28 cellular contexts compared by ENCODE assay signal in genomic region chr5:6261668-6262067, GRCh38.
DNase-seq lines count a peak whose midpoint lies in the region; ATAC-seq and TF ChIP-seq lines count a peak whose summit lies in the region.
"Had no signal": no experiment of that assay in that cellular context is flagged by ENCODE, and none has a peak within 500 bp of the region (broad histone marks: within the 10 kb centered on the region; RNA-seq: fewer than 3 reads in every experiment).

No MANE protein-coding gene starts in this region.

- H3K36me3 Mint-ChIP-seq in activated CD8-positive, alpha-beta T cell treated with anti-CD3 and anti-CD28 coated beads for 36 hours (ENCODE audit: low read depth), result no peaks in the 10 kb centered on the region
- no peaks in the 10 kb centered on the region for H3K36me3 Mint-ChIP-seq in activated CD8-positive, alpha-beta T cell treated with anti-CD3 and anti-CD28 coated beads, Interleukin-2, amount 10 ng/mL, durations not matched to agents 7 days and 5 days (ENCODE audit: low read depth)
- H3K36me3 Mint-ChIP-seq: activated naive CD4-positive, alpha-beta T cell treated with anti-CD3 and anti-CD28 coated beads, Interleukin-2, amount 50 U/mL, for 24 hours; immature natural killer cell; T-cell had no signal

- H3K9me2 ChIP-seq in MM.1S (replicated peaks; ENCODE audit: insufficient read depth, low read length), result no peaks in the 10 kb centered on the region

- DNase-seq in activated CD8-positive, alpha-beta T cell treated with anti-CD3 and anti-CD28 coated beads for 36 hours, result peak; percentile 40
- DNase-seq in activated CD8-positive, alpha-beta T cell treated with anti-CD3 and anti-CD28 coated beads, Interleukin-2, amount 10 ng/mL, durations not matched to agents 7 days and 5 days, result no peak
- DNase-seq in epithelial cell of prostate (ENCODE audit: low read depth, low spot score) (peak; percentile 29), MM.1S (no peak)
- DNase-seq: Calu3; DMS79 treated with DMSO at 0.1 percent for 48 hours; effector CD8-positive, alpha-beta T cell; GF-D8; immature natural killer cell; mesenchymal stem cell; MV-4-11; NCI-H1436 treated with DMSO at 0.1 percent for 48 hours; NCI-H748 treated with DMSO at 0.1 percent for 48 hours; ovary; stimulated activated CD8-positive, alpha-beta memory T cell treated with anti-CD3 and anti-CD28 coated beads, Interleukin-4, amount 100 ng/mL, for 48 hours; T-cell had no signal

- H3K4me2 ChIP-seq in MM.1S (ENCODE audit: low read depth, low read length), result no peak overlapping the region
- H3K4me2 ChIP-seq: A549 had no signal

- H3K27me3 Mint-ChIP-seq in activated CD8-positive, alpha-beta T cell treated with anti-CD3 and anti-CD28 coated beads for 36 hours, result peaks cover 5% of the 10 kb centered on the region
- no peaks in the 10 kb centered on the region for H3K27me3 Mint-ChIP-seq in activated CD8-positive, alpha-beta T cell treated with anti-CD3 and anti-CD28 coated beads, Interleukin-2, amount 10 ng/mL, durations not matched to agents 7 days and 5 days (ENCODE audit: low read depth)
- H3K27me3 Mint-ChIP-seq: activated naive CD4-positive, alpha-beta T cell treated with anti-CD3 and anti-CD28 coated beads, Interleukin-2, amount 50 U/mL, for 24 hours had no signal

- no peaks in the 10 kb centered on the region for H4K20me1 ChIP-seq in MM.1S (ENCODE audit: insufficient read depth, low read length)

- H3K79me2 ChIP-seq in MM.1S (ENCODE audit: low read length), result no peaks in the 10 kb centered on the region

- no peak overlapping the region for H3K4me3 Mint-ChIP-seq in activated CD8-positive, alpha-beta T cell treated with anti-CD3 and anti-CD28 coated beads for 36 hours
- no peak overlapping the region for H3K4me3 Mint-ChIP-seq in activated CD8-positive, alpha-beta T cell treated with anti-CD3 and anti-CD28 coated beads, Interleukin-2, amount 10 ng/mL, durations not matched to agents 7 days and 5 days
- H3K4me3 Mint-ChIP-seq: activated naive CD4-positive, alpha-beta T cell treated with anti-CD3 and anti-CD28 coated beads, Interleukin-2, amount 50 U/mL, for 24 hours; immature natural killer cell; neural crest cell; T-cell had no signal

- no peaks in the 10 kb centered on the region for H3F3A ChIP-seq in MM.1S (ENCODE audit: insufficient read depth, low read length)

- H3K4me1 Mint-ChIP-seq in activated CD8-positive, alpha-beta T cell treated with anti-CD3 and anti-CD28 coated beads for 36 hours (ENCODE audit: low read depth), result peaks cover 10% of the 10 kb centered on the region
- no peaks in the 10 kb centered on the region for H3K4me1 Mint-ChIP-seq in activated CD8-positive, alpha-beta T cell treated with anti-CD3 and anti-CD28 coated beads, Interleukin-2, amount 10 ng/mL, durations not matched to agents 7 days and 5 days (ENCODE audit: low read depth)
- H3K4me1 Mint-ChIP-seq: activated naive CD4-positive, alpha-beta T cell treated with anti-CD3 and anti-CD28 coated beads, Interleukin-2, amount 50 U/mL, for 24 hours; immature natural killer cell; neural crest cell; T-cell had no signal

- no peak overlapping the region for H3K9ac ChIP-seq in skeletal muscle tissue (ENCODE audit: low read depth in 1 of 3, low read length in 3 of 3)
- no peak overlapping the region for H3K9ac ChIP-seq in MM.1S (ENCODE audit: low read length)

- POLR2A ChIA-PET in activated CD8-positive, alpha-beta T cell treated with anti-CD3 and anti-CD28 coated beads for 36 hours (lab: Charles Lee), result interaction anchor here (1.3 kb wide), 1 partner anchor 14 kb away, joined by 3 read pairs; no protein-coding TSS in a partner anchor
- POLR2A ChIA-PET in activated CD8-positive, alpha-beta T cell treated with anti-CD3 and anti-CD28 coated beads, Interleukin-2, amount 10 ng/mL, durations not matched to agents 7 days and 5 days (lab: Charles Lee), result no interaction called here

- peak overlapping the region; percentile 5; the same call in 1 of the 2 replicates for H3K27ac ChIP-seq in VCaP
- H3K27ac ChIP-seq in epithelial cell of prostate, result peak overlapping the region; percentile 81
- peak overlapping the region; percentile 5 for H3K27ac ChIP-seq in skeletal muscle tissue (ENCODE audit: low read depth, low read length)
- no peak overlapping the region for H3K27ac ChIP-seq in MM.1S (ENCODE audit: low read length)
- H3K27ac ChIP-seq: ascending aorta, coronary artery, ovary, SJSA1, tibial nerve had no signal

- H3K4me1 ChIP-seq in skeletal muscle tissue (ENCODE audit: control insufficient read depth in 3 of 3, insufficient read depth in 3 of 3, low read length in 3 of 3) (no peaks in the 10 kb centered on the region), MM.1S (ENCODE audit: low read length) (peaks cover 9% of the 10 kb centered on the region)
- H3K4me1 ChIP-seq: SJSA1, tibial nerve had no signal

- no peaks in the 10 kb centered on the region for H3K36me3 ChIP-seq in skeletal muscle tissue (ENCODE audit: control insufficient read depth in 3 of 3, insufficient read depth in 3 of 3, low read length in 3 of 3)
- H3K36me3 ChIP-seq in MM.1S (replicated peaks; ENCODE audit: insufficient read depth, low read length), result no peaks in the 10 kb centered on the region
- H3K36me3 ChIP-seq: ascending aorta, ovary, SJSA1, tibial nerve had no signal

- TF ChIP-seq CTCF in activated CD8-positive, alpha-beta T cell treated with anti-CD3 and anti-CD28 coated beads for 36 hours (IDR thresholded peaks at IDR 0.05), result no peak
- TF ChIP-seq CTCF in VCaP (conservative IDR thresholded peaks at IDR 0.05), result no peak
- TF ChIP-seq CTCF in MM.1S (IDR thresholded peaks at IDR 0.05; ENCODE audit: low read length), result no peak

- H3K27me3 ChIP-seq in skeletal muscle tissue (ENCODE audit: control insufficient read depth in 3 of 3, insufficient read depth in 3 of 3, low read length in 3 of 3) (no peaks in the 10 kb centered on the region), MM.1S (replicated peaks; ENCODE audit: insufficient read depth, low read length) (no peaks in the 10 kb centered on the region)
- H3K27me3 ChIP-seq: ascending aorta, ovary, tibial nerve had no signal

- no peaks in the 10 kb centered on the region for H3K9me3 Mint-ChIP-seq in activated CD8-positive, alpha-beta T cell treated with anti-CD3 and anti-CD28 coated beads for 36 hours
- H3K9me3 Mint-ChIP-seq in activated CD8-positive, alpha-beta T cell treated with anti-CD3 and anti-CD28 coated beads, Interleukin-2, amount 10 ng/mL, durations not matched to agents 7 days and 5 days (ENCODE audit: insufficient read depth), result no peaks in the 10 kb centered on the region
- H3K9me3 Mint-ChIP-seq: activated naive CD4-positive, alpha-beta T cell treated with anti-CD3 and anti-CD28 coated beads, Interleukin-2, amount 50 U/mL, for 24 hours; neural crest cell; T-cell had no signal

- ATAC-seq in activated CD8-positive, alpha-beta T cell treated with anti-CD3 and anti-CD28 coated beads for 36 hours, result peak; percentile 77
- ATAC-seq in activated CD8-positive, alpha-beta T cell treated with anti-CD3 and anti-CD28 coated beads, Interleukin-2, amount 10 ng/mL, durations not matched to agents 7 days and 5 days, result no peak
- ATAC-seq in GM18517 (IDR thresholded peaks at IDR 0.05; ENCODE audit: unreplicated experiment) (no peak), GM18867 (IDR thresholded peaks at IDR 0.05; ENCODE audit: unreplicated experiment) (no peak)
- ATAC-seq: A549, HCT116, T-cell had no signal

- intact Hi-C loops in activated CD8-positive, alpha-beta T cell treated with anti-CD3 and anti-CD28 coated beads for 36 hours (cut with micrococcal nuclease), result no loop called here

- no peak overlapping the region for H2AFZ ChIP-seq in MM.1S (ENCODE audit: low read length)

- H3K4me3 ChIP-seq in skeletal muscle tissue (ENCODE audit: low read length in 3 of 3) (no peak overlapping the region), MM.1S (ENCODE audit: low read length) (no peak overlapping the region)
- H3K4me3 ChIP-seq: A549, ascending aorta, coronary artery, ovary, SJSA1, tibial nerve had no signal

- H3K9me3 ChIP-seq in skeletal muscle tissue (ENCODE audit: control insufficient read depth in 3 of 3, low read length in 3 of 3) (no peaks in the 10 kb centered on the region), MM.1S (replicated peaks; ENCODE audit: insufficient read depth, low read length) (no peaks in the 10 kb centered on the region)
- H3K9me3 ChIP-seq: ascending aorta, ovary had no signal

- H3K27ac Mint-ChIP-seq in activated CD8-positive, alpha-beta T cell treated with anti-CD3 and anti-CD28 coated beads for 36 hours, result peak overlapping the region; percentile 69
- H3K27ac Mint-ChIP-seq in activated CD8-positive, alpha-beta T cell treated with anti-CD3 and anti-CD28 coated beads, Interleukin-2, amount 10 ng/mL, durations not matched to agents 7 days and 5 days, result no peak overlapping the region
- H3K27ac Mint-ChIP-seq: activated naive CD4-positive, alpha-beta T cell treated with anti-CD3 and anti-CD28 coated beads, Interleukin-2, amount 50 U/mL, for 24 hours; immature natural killer cell; T-cell had no signal

- CTCF ChIA-PET in activated CD8-positive, alpha-beta T cell treated with anti-CD3 and anti-CD28 coated beads for 36 hours (lab: Charles Lee), result no interaction called here
- CTCF ChIA-PET in activated CD8-positive, alpha-beta T cell treated with anti-CD3 and anti-CD28 coated beads, Interleukin-2, amount 10 ng/mL, durations not matched to agents 7 days and 5 days (lab: Charles Lee), result no interaction called here

Comparison
In these comparisons a context has a peak if more than half of its experiments do, and no peak if none do; other contexts are left out.
1. DNase-seq: peak in activated CD8-positive, alpha-beta T cell treated with anti-CD3 and anti-CD28 coated beads for 36 hours (single experiment) and epithelial cell of prostate (single experiment); none in activated CD8-positive, alpha-beta T cell treated with anti-CD3 and anti-CD28 coated beads, Interleukin-2, amount 10 ng/mL, durations not matched to agents 7 days and 5 days (single experiment) and MM.1S (single experiment).